In genomic region chr15:36447373-36447772, GRCh38 we compare ENCODE assay signal across 31 cellular contexts.
"Had no signal": no experiment of that assay in that cellular context is flagged by ENCODE, and none has a peak within 500 bp of the region (broad histone marks: within the 10 kb centered on the region; RNA-seq: fewer than 3 reads in every experiment).

No MANE protein-coding gene starts in this region.

- H3K9me3 ChIP-seq: left lung, lower lobe of right lung, neutrophil, psoas muscle, right atrium auricular region, right lobe of liver, tibial nerve, upper lobe of right lung had no signal

- H2AFZ ChIP-seq: neural progenitor cell, parathyroid adenoma had no signal

- H3K27me3 ChIP-seq: left lung, neural progenitor cell, neutrophil, right atrium auricular region, right lobe of liver, tibial nerve, upper lobe of right lung had no signal

- H3K4me3 Mint-ChIP-seq: immature natural killer cell; naive B cell; natural killer cell; nephron progenitor cell; neural progenitor cell; stimulated activated memory B cell treated with anti-CD40 and anti-IgM and Interleukin-4, amounts not matched to agents 10 μg/mL and 1 μg/mL and 100 μg/mL, for 72 hours; stimulated activated naive CD8-positive, alpha-beta T cell treated with anti-CD3 and anti-CD28 coated beads, Interleukin-15, amount 100 ng/mL, for 72 hours had no signal

- FAIRE-seq: islet of Langerhans, kidney, urothelium cell line had no signal

- H3K27ac Mint-ChIP-seq: immature natural killer cell; naive B cell; natural killer cell; nephron progenitor cell; neural progenitor cell; stimulated activated memory B cell treated with anti-CD40 and anti-IgM and Interleukin-4, amounts not matched to agents 10 μg/mL and 1 μg/mL and 100 μg/mL, for 72 hours; stimulated activated naive CD8-positive, alpha-beta T cell treated with anti-CD3 and anti-CD28 coated beads, Interleukin-15, amount 100 ng/mL, for 72 hours had no signal

- H3K4me2 ChIP-seq: neural progenitor cell, smooth muscle cell had no signal

- H3K9me3 Mint-ChIP-seq: naive B cell; nephron progenitor cell; neural progenitor cell; stimulated activated memory B cell treated with anti-CD40 and anti-IgM and Interleukin-4, amounts not matched to agents 10 μg/mL and 1 μg/mL and 100 μg/mL, for 72 hours; stimulated activated naive CD8-positive, alpha-beta T cell treated with anti-CD3 and anti-CD28 coated beads, Interleukin-15, amount 100 ng/mL, for 72 hours had no signal

- H3K4me1 Mint-ChIP-seq: immature natural killer cell; naive B cell; natural killer cell; stimulated activated memory B cell treated with anti-CD40 and anti-IgM and Interleukin-4, amounts not matched to agents 10 μg/mL and 1 μg/mL and 100 μg/mL, for 72 hours; stimulated activated naive CD8-positive, alpha-beta T cell treated with anti-CD3 and anti-CD28 coated beads, Interleukin-15, amount 100 ng/mL, for 72 hours had no signal

- H3K9ac ChIP-seq: neural progenitor cell, parathyroid adenoma had no signal

- ATAC-seq: left colon; left lung; lower lobe of right lung; natural killer cell; psoas muscle; right lobe of liver; stimulated activated memory B cell treated with anti-CD40 and anti-IgM and Interleukin-4, amounts not matched to agents 10 μg/mL and 1 μg/mL and 100 μg/mL, for 72 hours; stimulated activated naive CD8-positive, alpha-beta T cell treated with anti-CD3 and anti-CD28 coated beads, Interleukin-15, amount 100 ng/mL, for 72 hours; upper lobe of right lung had no signal

- H3K4me1 ChIP-seq: left lung, lower lobe of right lung, parathyroid adenoma, psoas muscle, right atrium auricular region, right lobe of liver, tibial nerve, upper lobe of right lung had no signal

- H3K27ac ChIP-seq: left lung, lower lobe of right lung, neural progenitor cell, neutrophil, parathyroid adenoma, psoas muscle, right atrium auricular region, right lobe of liver, tibial nerve, upper lobe of right lung had no signal

- H3K36me3 ChIP-seq: left lung, lower lobe of right lung, neural progenitor cell, neutrophil, right atrium auricular region, right lobe of liver, tibial nerve, upper lobe of right lung had no signal

- H3K4me3 ChIP-seq: left lung, lower lobe of right lung, neural progenitor cell, psoas muscle, right atrium auricular region, right lobe of liver, smooth muscle cell, tibial nerve, upper lobe of right lung had no signal

- DNase-seq: hypothalamus; immature natural killer cell; kidney; left colon; left lung; lower lobe of right lung; mammary epithelial cell; mesenchymal stem cell; naive B cell; natural killer cell; nephron progenitor cell; occipital lobe; psoas muscle; right lobe of liver; stimulated activated CD4-positive, alpha-beta T cell treated with anti-CD3 and anti-CD28 coated beads, Interleukin-1b, Interleukin-23, amount 100 ng/mL, for 48 hours; stimulated activated CD4-positive, alpha-beta T cell treated with anti-CD3 and anti-CD28 coated beads, Interleukin-2, amount 100 ng/mL, for 48 hours; stimulated activated CD4-positive, alpha-beta T cell treated with anti-CD3 and anti-CD28 coated beads, Interleukin-4, amount 100 ng/mL, for 4 hours; stimulated activated CD8-positive, alpha-beta memory T cell treated with anti-CD3 and anti-CD28 coated beads, Interleukin-4, amount 100 ng/mL, for 48 hours; stimulated activated naive CD4-positive, alpha-beta T cell treated with Interleukin-2 at 50 U/mL for 16 hours; stimulated activated naive CD8-positive, alpha-beta T cell treated with anti-CD3 and anti-CD28 coated beads, Interleukin-15, amount 100 ng/mL, for 72 hours; substantia nigra; upper lobe of right lung had no signal

- H3K79me2 ChIP-seq: parathyroid adenoma had no signal

- H3K36me3 Mint-ChIP-seq: immature natural killer cell; naive B cell; natural killer cell; neural progenitor cell; stimulated activated memory B cell treated with anti-CD40 and anti-IgM and Interleukin-4, amounts not matched to agents 10 μg/mL and 1 μg/mL and 100 μg/mL, for 72 hours had no signal
